Comparison of ENCODE assay signal across 15 cellular contexts in genomic region chr13:29887030-29887557, GRCh38. TPM values are rescaled to one million over a fixed set of nuclear protein-coding genes. Genes with fewer than 3 reads are reported as not detected.
DNase-seq lines count a peak whose midpoint lies in the region; ATAC-seq and TF ChIP-seq lines count a peak whose summit lies in the region.
"Had no signal": no experiment of that assay in that cellular context is flagged by ENCODE, and none has a peak within 500 bp of the region (broad histone marks: within the 10 kb centered on the region; RNA-seq: fewer than 3 reads in every experiment).

No MANE protein-coding gene starts in this region.

- DNase-seq in activated CD4-positive, alpha-beta T cell treated with anti-CD3 and anti-CD28 coated beads for 36 hours: peak; percentile 34
- DNase-seq in activated CD4-positive, alpha-beta T cell treated with anti-CD3 and anti-CD28 coated beads, Interleukin-2, amount 50 U/mL, for 1 hour: no peak
- DNase-seq in CD4-positive, CD25-positive, alpha-beta regulatory T cell: no peak
- DNase-seq in amniotic epithelial cell (ENCODE audit: low read depth) (peak; percentile 13), neural crest cell (ENCODE audit: low read depth, low spot score) (no peak), 8988T (no peak), cerebellar nuclear complex (lab: John Stamatoyannopoulos, UW) (no peak)
- DNase-seq: DMS79 treated with DMSO at 0.1 percent for 48 hours, GM23248, NCI-H187, NCI-H526 treated with DMSO at 0.1 percent for 48 hours had no signal

- no peaks in the 10 kb centered on the region for H3K9me3 Mint-ChIP-seq in activated CD4-positive, alpha-beta T cell treated with anti-CD3 and anti-CD28 coated beads for 36 hours (ENCODE audit: low read depth)
- peaks cover 0 to 2% (median 0%) of the 10 kb centered on the region in 7 donors for H3K9me3 Mint-ChIP-seq in CD4-positive, CD25-positive, alpha-beta regulatory T cell
- H3K9me3 Mint-ChIP-seq in neural crest cell: no peaks in the 10 kb centered on the region
- H3K9me3 Mint-ChIP-seq: CD8-positive, alpha-beta memory T cell had no signal

- no peaks in the 10 kb centered on the region for H3K27me3 ChIP-seq in CD4-positive, CD25-positive, alpha-beta regulatory T cell (ENCODE audit: control insufficient read depth, insufficient read depth, low read length)
- H3K27me3 ChIP-seq: BLaER1 had no signal

- H3K27ac ChIP-seq in CD4-positive, CD25-positive, alpha-beta regulatory T cell (ENCODE audit: insufficient read depth, low read length, poor library complexity, severe bottlenecking): no peak overlapping the region
- H3K27ac ChIP-seq: BLaER1, GM23248, HL-60 had no signal

- ATAC-seq in activated CD4-positive, alpha-beta T cell treated with anti-CD3 and anti-CD28 coated beads for 36 hours: peak; percentile 57
- ATAC-seq in CD4-positive, CD25-positive, alpha-beta regulatory T cell (ENCODE audit: low read depth in 2 of 2): no peak
- no peak for ATAC-seq in GM19463 (IDR thresholded peaks at IDR 0.05; ENCODE audit: unreplicated experiment)

- POLR2A ChIA-PET in activated CD4-positive, alpha-beta T cell treated with anti-CD3 and anti-CD28 coated beads for 36 hours (lab: Charles Lee): interaction anchor here (1.7 kb wide), 1 partner anchor 49 kb away, joined by 5 read pairs; no protein-coding TSS in a partner anchor

- no peak overlapping the region for H3K4me3 ChIP-seq in CD4-positive, CD25-positive, alpha-beta regulatory T cell (ENCODE audit: low read depth, low read length)
- H3K4me3 ChIP-seq: BLaER1, GM23248 had no signal

- H3K4me1 ChIP-seq in CD4-positive, CD25-positive, alpha-beta regulatory T cell (ENCODE audit: control insufficient read depth, insufficient read depth, low read length, poor library complexity, severe bottlenecking): peaks cover 5% of the 10 kb centered on the region

- CTCF ChIA-PET in activated CD4-positive, alpha-beta T cell treated with anti-CD3 and anti-CD28 coated beads for 36 hours (lab: Charles Lee): interaction anchor here (0.7 to 1.8 kb wide), 2 partner anchors 48 to 52 kb away, joined by 3 to 4 read pairs; no protein-coding TSS in a partner anchor

- H3K27ac Mint-ChIP-seq in activated CD4-positive, alpha-beta T cell treated with anti-CD3 and anti-CD28 coated beads for 36 hours: peak overlapping the region; percentile 63
- peak overlapping the region in 2 of 3 donors; percentile 8 to 77 for H3K27ac Mint-ChIP-seq in CD4-positive, CD25-positive, alpha-beta regulatory T cell
- peak overlapping the region; percentile 54 for H3K27ac Mint-ChIP-seq in neural crest cell (ENCODE audit: unreplicated experiment)

- H3K36me3 Mint-ChIP-seq in activated CD4-positive, alpha-beta T cell treated with anti-CD3 and anti-CD28 coated beads for 36 hours (ENCODE audit: low read depth): no peaks in the 10 kb centered on the region
- H3K36me3 Mint-ChIP-seq in CD4-positive, CD25-positive, alpha-beta regulatory T cell: no peaks in the 10 kb centered on the region
- no peaks in the 10 kb centered on the region for H3K36me3 Mint-ChIP-seq in neural crest cell (ENCODE audit: low read depth)
- H3K36me3 Mint-ChIP-seq: CD8-positive, alpha-beta memory T cell had no signal

- H3K36me3 ChIP-seq in CD4-positive, CD25-positive, alpha-beta regulatory T cell (ENCODE audit: control insufficient read depth, insufficient read depth, low read length): no peaks in the 10 kb centered on the region
- H3K36me3 ChIP-seq: BLaER1 had no signal

- H3K27me3 Mint-ChIP-seq in activated CD4-positive, alpha-beta T cell treated with anti-CD3 and anti-CD28 coated beads for 36 hours: no peaks in the 10 kb centered on the region
- H3K27me3 Mint-ChIP-seq in CD4-positive, CD25-positive, alpha-beta regulatory T cell: no peaks in the 10 kb centered on the region
- H3K27me3 Mint-ChIP-seq in neural crest cell (ENCODE audit: low read depth): no peaks in the 10 kb centered on the region

- H3K4me1 Mint-ChIP-seq in activated CD4-positive, alpha-beta T cell treated with anti-CD3 and anti-CD28 coated beads for 36 hours: peaks cover 18% of the 10 kb centered on the region
- peaks cover 9 to 34% (median 18%) of the 10 kb centered on the region in 4 donors for H3K4me1 Mint-ChIP-seq in CD4-positive, CD25-positive, alpha-beta regulatory T cell
- H3K4me1 Mint-ChIP-seq in neural crest cell: peaks cover 69% of the 10 kb centered on the region

- intact Hi-C loops in activated CD4-positive, alpha-beta T cell treated with anti-CD3 and anti-CD28 coated beads for 36 hours (cut with DNase I, micrococcal nuclease): no loop called here

- H3K9me3 ChIP-seq in CD4-positive, CD25-positive, alpha-beta regulatory T cell (ENCODE audit: control insufficient read depth in 2 of 2, low read length in 2 of 2): no peaks in the 10 kb centered on the region
- H3K9me3 ChIP-seq: BLaER1 had no signal

- no peak for TF ChIP-seq CTCF in neural crest cell (conservative IDR thresholded peaks at IDR 0.05)

- no peak overlapping the region for H3K4me3 Mint-ChIP-seq in activated CD4-positive, alpha-beta T cell treated with anti-CD3 and anti-CD28 coated beads for 36 hours
- H3K4me3 Mint-ChIP-seq in CD4-positive, CD25-positive, alpha-beta regulatory T cell: no peak overlapping the region
- no peak overlapping the region for H3K4me3 Mint-ChIP-seq in neural crest cell

RNA-seq across cellular contexts. Expression of gene UBL3, which starts 36.7 kb away (rescaled TPM):
- total RNA-seq in activated CD4-positive, alpha-beta T cell treated with anti-CD3 and anti-CD28 coated beads for 36 hours: 10 to 100 TPM in 1 of 2 experiments, 1 to 10 TPM in 1; 9.1 to 10.7 TPM
- total RNA-seq in CD4-positive, CD25-positive, alpha-beta regulatory T cell: 66.6 TPM
- polyA plus RNA-seq in CD4-positive, CD25-positive, alpha-beta regulatory T cell: 10 to 100 TPM; 64.6 to 85.0 (median 74.6) TPM
- 35.5 and 36.0 TPM in 2 replicates for total RNA-seq in neural crest cell

Comparison
In these comparisons a context has a peak if more than half of its experiments do, and no peak if none do; other contexts are left out.
1. DNase-seq: peak in activated CD4-positive, alpha-beta T cell treated with anti-CD3 and anti-CD28 coated beads for 36 hours (single experiment) and amniotic epithelial cell (single experiment); none in activated CD4-positive, alpha-beta T cell treated with anti-CD3 and anti-CD28 coated beads, Interleukin-2, amount 50 U/mL, for 1 hour (single experiment), CD4-positive, CD25-positive, alpha-beta regulatory T cell (0 of 3), neural crest cell (single experiment), 8988T (single experiment) and cerebellar nuclear complex (0 of 2).
2. Peak in every context shown above with its lines, with median percentiles within 50 percentile points of each other: H3K27ac Mint-ChIP-seq.